In genomic region chr1:28893403-28894102, GRCh38 we compare ENCODE assay signal across 10 cellular contexts. TPM values are rescaled to one million over a fixed set of nuclear protein-coding genes. Genes with fewer than 3 reads are reported as not detected.
DNase-seq lines count a peak whose midpoint lies in the region; ATAC-seq and TF ChIP-seq lines count a peak whose summit lies in the region.
"Had no signal": no experiment of that assay in that cellular context is flagged by ENCODE, and none has a peak within 500 bp of the region (broad histone marks: within the 10 kb centered on the region; RNA-seq: fewer than 3 reads in every experiment).

No MANE protein-coding gene starts in this region.

- in situ Hi-C loops in KBM-7 (cut with MboI; ENCODE audit: low pct_unique_long_range_greater_than_20kb, low sequenced_read_pairs): loop anchor here (25.0 kb wide), 1 partner anchor 294 kb away; the partner anchor contains the start of gene SRSF4

- H3K27ac Mint-ChIP-seq in activated naive CD8-positive, alpha-beta T cell treated with anti-CD3 and anti-CD28 coated beads, Interleukin-2, amount 50 U/mL, for 24 hours: peak overlapping the region; percentile 55
- H3K27ac Mint-ChIP-seq in naive thymus-derived CD4-positive, alpha-beta T cell: peak overlapping the region in 2 of 9 donors; percentile 27 to 33
- H3K27ac Mint-ChIP-seq: activated T-helper 2 cell treated with anti-CD3 and anti-CD28 coated beads, Interferon-gamma antibody, Interleukin-2, Interleukin-4, amounts not matched to agents 10 μg/mL and 5 μg/mL and 100 μg/mL, durations not matched to agents 14 hours and 24 hours and 36 hours had no signal

- H3K36me3 Mint-ChIP-seq in activated naive CD8-positive, alpha-beta T cell treated with anti-CD3 and anti-CD28 coated beads, Interleukin-2, amount 50 U/mL, for 24 hours (ENCODE audit: low read depth): peaks cover 2% of the 10 kb centered on the region
- peaks cover 0 to 7% (median 0%) of the 10 kb centered on the region in 5 donors for H3K36me3 Mint-ChIP-seq in naive thymus-derived CD4-positive, alpha-beta T cell

- ATAC-seq in activated naive CD8-positive, alpha-beta T cell treated with anti-CD3 and anti-CD28 coated beads, Interleukin-2, amount 50 U/mL, for 24 hours: no peak
- ATAC-seq in naive thymus-derived CD4-positive, alpha-beta T cell: peak; percentile 51
- no peak for ATAC-seq in HG02763 (IDR thresholded peaks at IDR 0.05; ENCODE audit: unreplicated experiment)
- ATAC-seq: left ventricle myocardium superior had no signal

- H3K9me3 Mint-ChIP-seq in activated naive CD8-positive, alpha-beta T cell treated with anti-CD3 and anti-CD28 coated beads, Interleukin-2, amount 50 U/mL, for 24 hours: no peaks in the 10 kb centered on the region
- no peaks in the 10 kb centered on the region for H3K9me3 Mint-ChIP-seq in naive thymus-derived CD4-positive, alpha-beta T cell
- H3K9me3 Mint-ChIP-seq: activated T-helper 2 cell treated with anti-CD3 and anti-CD28 coated beads, Interferon-gamma antibody, Interleukin-2, Interleukin-4, amounts not matched to agents 10 μg/mL and 5 μg/mL and 100 μg/mL, durations not matched to agents 14 hours and 24 hours and 36 hours had no signal

- no peak overlapping the region for H3K27ac ChIP-seq in naive thymus-derived CD4-positive, alpha-beta T cell (ENCODE audit: low read depth, low read length)

- H3K9me3 ChIP-seq in naive thymus-derived CD4-positive, alpha-beta T cell (ENCODE audit: control insufficient read depth in 2 of 3, low read length in 3 of 3): no peaks in the 10 kb centered on the region

- no peaks in the 10 kb centered on the region for H3K27me3 Mint-ChIP-seq in activated naive CD8-positive, alpha-beta T cell treated with anti-CD3 and anti-CD28 coated beads, Interleukin-2, amount 50 U/mL, for 24 hours
- no peaks in the 10 kb centered on the region for H3K27me3 Mint-ChIP-seq in naive thymus-derived CD4-positive, alpha-beta T cell

- CTCF ChIA-PET in naive thymus-derived CD4-positive, alpha-beta T cell (lab: Charles Lee): interaction anchor here (1.0 to 1.4 kb wide), 3 partner anchors 140 to 229 kb away, joined by 3 to 4 read pairs (median 3); no protein-coding TSS in a partner anchor

- intact Hi-C loops in naive thymus-derived CD4-positive, alpha-beta T cell (cut with micrococcal nuclease): loop anchor here in 1 of 2 donors (1.0 kb wide), 1 partner anchor 90 kb away; no protein-coding TSS in a partner anchor

- peak; percentile 72 for DNase-seq in ELF-1 (ENCODE audit: low read depth, low spot score)
- no peak for DNase-seq in LNCaP clone FGC (ENCODE audit: low read depth)
- no peak for DNase-seq in activated naive CD8-positive, alpha-beta T cell treated with anti-CD3 and anti-CD28 coated beads, Interleukin-2, amount 50 U/mL, for 24 hours
- DNase-seq in naive thymus-derived CD4-positive, alpha-beta T cell: no peak
- DNase-seq in stimulated activated CD4-positive, alpha-beta T cell treated with anti-CD3 and anti-CD28 coated beads, Interleukin-2, amount 100 ng/mL, for 48 hours: no peak
- DNase-seq in KBM-7: no peak
- DNase-seq: left ventricle myocardium superior, NCI-H2081 treated with DMSO at 0.1 percent for 48 hours had no signal

- POLR2A ChIA-PET in naive thymus-derived CD4-positive, alpha-beta T cell (lab: Charles Lee): no interaction called here

- H3K4me1 Mint-ChIP-seq in activated naive CD8-positive, alpha-beta T cell treated with anti-CD3 and anti-CD28 coated beads, Interleukin-2, amount 50 U/mL, for 24 hours: peaks cover 15% of the 10 kb centered on the region
- H3K4me1 Mint-ChIP-seq in naive thymus-derived CD4-positive, alpha-beta T cell: peaks cover 13 to 58% (median 31%) of the 10 kb centered on the region in 7 donors

- no peak overlapping the region for H3K4me3 ChIP-seq in LNCaP clone FGC (ENCODE audit: low read depth, low read length)
- H3K4me3 ChIP-seq in naive thymus-derived CD4-positive, alpha-beta T cell (ENCODE audit: low read length): no peak overlapping the region

- H3K36me3 ChIP-seq in naive thymus-derived CD4-positive, alpha-beta T cell (ENCODE audit: control insufficient read depth in 2 of 3, insufficient read depth in 3 of 3, low read length in 3 of 3): no peaks in the 10 kb centered on the region

- H3K27me3 ChIP-seq in naive thymus-derived CD4-positive, alpha-beta T cell (ENCODE audit: control insufficient read depth in 2 of 2, insufficient read depth in 2 of 2, low read length in 2 of 2): no peaks in the 10 kb centered on the region

- H3K4me3 Mint-ChIP-seq in activated naive CD8-positive, alpha-beta T cell treated with anti-CD3 and anti-CD28 coated beads, Interleukin-2, amount 50 U/mL, for 24 hours: no peak overlapping the region
- no peak overlapping the region for H3K4me3 Mint-ChIP-seq in naive thymus-derived CD4-positive, alpha-beta T cell

- 0 out of 2 replicates have a peak, but pooled peaks have one; percentile 24 for TF ChIP-seq CTCF in LNCaP clone FGC (IDR thresholded peaks at IDR 0.05; ENCODE audit: control insufficient read depth, extremely low read depth, insufficient read depth)

- H3K4me1 ChIP-seq in naive thymus-derived CD4-positive, alpha-beta T cell (ENCODE audit: control insufficient read depth in 2 of 2, insufficient read depth in 2 of 2, low read length in 2 of 2): no peaks in the 10 kb centered on the region

RNA-seq across cellular contexts. Expression of gene EPB41, which starts 20.8 kb away (rescaled TPM):
- 100 to 1,000 TPM; 150 to 325 (median 175) TPM for total RNA-seq in naive thymus-derived CD4-positive, alpha-beta T cell
- polyA plus RNA-seq in naive thymus-derived CD4-positive, alpha-beta T cell: 100 to 1,000 TPM; 115 to 134 TPM
